Comparison of ENCODE assay signal across 9 cellular contexts in genomic region chr9:33778700-33779351, GRCh38. TPM values are rescaled to one million over a fixed set of nuclear protein-coding genes. Genes with fewer than 3 reads are reported as not detected.
DNase-seq lines count a peak whose midpoint lies in the region; ATAC-seq and TF ChIP-seq lines count a peak whose summit lies in the region.
"Had no signal": no experiment of that assay in that cellular context is flagged by ENCODE, and none has a peak within 500 bp of the region (broad histone marks: within the 10 kb centered on the region; RNA-seq: fewer than 3 reads in every experiment).

No MANE protein-coding gene starts in this region.

- H3K4me3 ChIP-seq in BJ (ENCODE audit: low read depth, low read length), result no peak overlapping the region
- H3K4me3 ChIP-seq in HL-60 (replicated peaks; ENCODE audit: insufficient read depth, low read length), result no peak overlapping the region
- no peak overlapping the region for H3K4me3 ChIP-seq in NT2/D1 (ENCODE audit: insufficient read length, low read depth)
- H3K4me3 ChIP-seq in fibroblast of the aortic adventitia (ENCODE audit: low read depth, low read length), result no peak overlapping the region
- H3K4me3 ChIP-seq in neutrophil (ENCODE audit: low read depth in 1 of 2, low read length in 1 of 2), result no peak overlapping the region

- CTCF ChIA-PET in BJ (lab: Yijun Ruan, JAX), result interaction anchor here (0.6 to 3.3 kb wide), 32 partner anchors 9 to 294 kb away, joined by 3 to 48 read pairs (median 5); partner anchors contain the start of gene UBAP2

- no peak overlapping the region for H3K27ac ChIP-seq in HL-60 (replicated peaks)
- H3K27ac ChIP-seq in neutrophil, result no peak overlapping the region

- H3K27me3 ChIP-seq in BJ (ENCODE audit: control insufficient read depth, insufficient read depth, low read length) (no peaks in the 10 kb centered on the region), HL-60 (ENCODE audit: insufficient read depth, poor library complexity, severe bottlenecking) (no peaks in the 10 kb centered on the region), NT2/D1 (ENCODE audit: insufficient read depth, insufficient read length) (no peaks in the 10 kb centered on the region), neutrophil (no peaks in the 10 kb centered on the region)

- peaks cover 3% of the 10 kb centered on the region for H3K4me1 Mint-ChIP-seq in activated T-cell treated with anti-CD3 and anti-CD28 coated beads, Interleukin-2, amount 50 U/mL, for 24 hours (ENCODE audit: low read depth)

- H3K27me3 Mint-ChIP-seq in activated T-cell treated with anti-CD3 and anti-CD28 coated beads, Interleukin-2, amount 50 U/mL, for 24 hours, result peaks cover 2% of the 10 kb centered on the region

- H3K4me1 ChIP-seq in NT2/D1 (ENCODE audit: insufficient read depth, insufficient read length) (no peaks in the 10 kb centered on the region), neutrophil (ENCODE audit: control insufficient read depth in 1 of 2, insufficient read depth in 1 of 2, low read depth in 1 of 2, low read length in 1 of 2) (peaks cover 0 to 4% of the 10 kb centered on the region in 2 experiments)

- peak; percentile 73 for ATAC-seq in GM18870 (IDR thresholded peaks at IDR 0.05; ENCODE audit: unreplicated experiment)
- no peak for ATAC-seq in GM21423 (IDR thresholded peaks at IDR 0.05; ENCODE audit: unreplicated experiment)

- no peak for DNase-seq in BJ (ENCODE audit: low read depth)
- DNase-seq in HL-60 (ENCODE audit: low read depth in 1 of 2, low spot score in 1 of 2), result peak; percentile 4 to 52
- peak; percentile 50 for DNase-seq in NT2/D1 (ENCODE audit: low read depth, low spot score)
- DNase-seq in activated T-cell treated with anti-CD3 and anti-CD28 coated beads, Interleukin-2, amount 50 U/mL, for 24 hours, result peak; percentile 47
- DNase-seq in fibroblast of the aortic adventitia (ENCODE audit: low read depth), result peak; percentile 78

- peak overlapping the region; percentile 27 for H3K9ac ChIP-seq in NT2/D1 (ENCODE audit: insufficient read length, low read depth)

- H3K36me3 Mint-ChIP-seq in activated T-cell treated with anti-CD3 and anti-CD28 coated beads, Interleukin-2, amount 50 U/mL, for 24 hours (ENCODE audit: low read depth), result no peaks in the 10 kb centered on the region
- H3K36me3 Mint-ChIP-seq: IgD-negative memory B cell had no signal

- TF ChIP-seq CTCF in BJ (IDR thresholded peaks at IDR 0.05; ENCODE audit: insufficient read depth, low read depth, low read length) (peak; percentile 86), HL-60 (IDR thresholded peaks at IDR 0.05; ENCODE audit: insufficient read depth, low read length) (peak; percentile 91), fibroblast of the aortic adventitia (IDR thresholded peaks at IDR 0.05; ENCODE audit: insufficient read depth, low read length) (peak; percentile 89), neutrophil (IDR thresholded peaks at IDR 0.05) (peak; percentile 83)

- POLR2A ChIA-PET in BJ (lab: Charles Lee), result interaction anchor here (0.6 kb wide), 1 partner anchor 234 kb away, joined by 12 read pairs; no protein-coding TSS in a partner anchor

- H3K36me3 ChIP-seq in BJ (ENCODE audit: control insufficient read depth, insufficient read depth, low read length) (no peaks in the 10 kb centered on the region), NT2/D1 (ENCODE audit: insufficient read depth, insufficient read length, low read length) (no peaks in the 10 kb centered on the region), neutrophil (no peaks in the 10 kb centered on the region)

- H3K9me3 Mint-ChIP-seq in activated T-cell treated with anti-CD3 and anti-CD28 coated beads, Interleukin-2, amount 50 U/mL, for 24 hours, result no peaks in the 10 kb centered on the region

- no peak overlapping the region for H3K27ac Mint-ChIP-seq in activated T-cell treated with anti-CD3 and anti-CD28 coated beads, Interleukin-2, amount 50 U/mL, for 24 hours
- H3K27ac Mint-ChIP-seq: IgD-negative memory B cell had no signal

- no peaks in the 10 kb centered on the region for H3K9me3 ChIP-seq in NT2/D1 (ENCODE audit: insufficient read depth, low read length)
- H3K9me3 ChIP-seq in neutrophil, result no peaks in the 10 kb centered on the region

- H3K4me3 Mint-ChIP-seq in activated T-cell treated with anti-CD3 and anti-CD28 coated beads, Interleukin-2, amount 50 U/mL, for 24 hours, result no peak overlapping the region
- H3K4me3 Mint-ChIP-seq: IgD-negative memory B cell had no signal

RNA-seq across cellular contexts. Expression of gene PRSS3, which starts 16.5 kb away (rescaled TPM):
- polyA plus RNA-seq in BJ (2011; rRNA removed), result 0.75 and 1.4 TPM in 2 replicates
- polyA minus RNA-seq in BJ (2011; rRNA and poly(A)+ RNA removed), result 0.62 and 0.71 TPM in 2 replicates
- 5.7 and 145 TPM in 2 replicates for total RNA-seq in fibroblast of the aortic adventitia (ENCODE audit: low replicate concordance)
- polyA plus RNA-seq: IgD-negative memory B cell had no signal

RNA-seq across cellular contexts. Expression of gene UBE2R2, which starts 38.1 kb away (rescaled TPM):
- polyA plus RNA-seq in BJ (2011; rRNA removed), result 18.3 and 25.1 TPM in 2 replicates
- 19.7 and 25.0 TPM in 2 replicates for polyA minus RNA-seq in BJ (2011; rRNA and poly(A)+ RNA removed)
- 21.1 and 21.7 TPM in 2 replicates for total RNA-seq in fibroblast of the aortic adventitia (ENCODE audit: low replicate concordance)
